In genomic region chr6:88493717-88494116, GRCh38 we compare ENCODE assay signal across 14 cellular contexts.
A peak's percentile ranks its signal among the peaks of the same experiment; 100 is the strongest.
DNase-seq lines count a peak whose midpoint lies in the region; ATAC-seq and TF ChIP-seq lines count a peak whose summit lies in the region.
"Had no signal": no experiment of that assay in that cellular context is flagged by ENCODE, and none has a peak within 500 bp of the region (broad histone marks: within the 10 kb centered on the region; RNA-seq: fewer than 3 reads in every experiment).

No MANE protein-coding gene starts in this region.

- no peaks in the 10 kb centered on the region for H3K4me1 ChIP-seq in prostate gland (replicated peaks)

- ATAC-seq in GM19351 (IDR thresholded peaks at IDR 0.05; ENCODE audit: unreplicated experiment) (peak; percentile 26), HG02678 (IDR thresholded peaks at IDR 0.05; ENCODE audit: unreplicated experiment) (peak; percentile 33), HG03460 (IDR thresholded peaks at IDR 0.05; ENCODE audit: unreplicated experiment) (peak; percentile 43), SK-N-SH treated with all-trans-retinoic acid at 6 μM for 48 hours (no peak)

- no peaks in the 10 kb centered on the region for H3K9me3 ChIP-seq in prostate gland
- H3K9me3 ChIP-seq: testis had no signal

- intact Hi-C loops in prostate gland (cut with DNase I), result loop anchor here (10.0 kb wide), 1 partner anchor 559 kb away; no protein-coding TSS in a partner anchor

- no peaks in the 10 kb centered on the region for H3K27me3 ChIP-seq in prostate gland (replicated peaks; ENCODE audit: insufficient read depth)
- H3K27me3 ChIP-seq: testis had no signal

- no peak for TF ChIP-seq POLR2A in prostate gland (IDR thresholded peaks at IDR 0.05)

- H3K36me3 ChIP-seq in prostate gland, result no peaks in the 10 kb centered on the region

- WGBS in prostate gland, result 94% methylated on average over 2 of the region's 2 CpGs

- no peak overlapping the region for H3K4me3 ChIP-seq in GM12865 (ENCODE audit: low read depth, low read length)
- no peak overlapping the region for H3K4me3 ChIP-seq in prostate gland
- H3K4me3 ChIP-seq: GM23248, testis had no signal

- no peak for TF ChIP-seq CTCF in GM12865 (IDR thresholded peaks at IDR 0.05; ENCODE audit: insufficient read depth, low read depth, low read length, missing control alignments)
- no peak for TF ChIP-seq CTCF in prostate gland (IDR thresholded peaks at IDR 0.05)

- peak; percentile 61 for DNase-seq in GM12865 (ENCODE audit: low read depth)
- no peak for DNase-seq in dedifferentiated amniotic fluid mesenchymal stem cell (ENCODE audit: extremely low spot score)
- DNase-seq in prostate gland (ENCODE audit: low spot score), result no peak
- no peak for DNase-seq in retina
- DNase-seq: activated CD4-positive, alpha-beta T cell treated with anti-CD3 and anti-CD28 coated beads, Interleukin-2, amount 10 ng/mL, durations not matched to agents 7 days and 5 days; activated naive CD4-positive, alpha-beta T cell; GM23248; NCI-H1105; NCI-H82; testis had no signal

- no peak overlapping the region for H3K27ac ChIP-seq in prostate gland
- H3K27ac ChIP-seq: GM23248, testis had no signal

TF ChIP-seq in SK-N-SH treated with all-trans-retinoic acid at 6 μM for 48 hours, 23 proteins besides CTCF, POLR2A, EP300 and RAD21:
- TF ChIP-seq CSDC2 (CRISPR knock-in tag; IDR thresholded peaks at IDR 0.05), result no peak
- no peak for TF ChIP-seq ZFP3 (CRISPR knock-in tag; IDR thresholded peaks at IDR 0.05)
- TF ChIP-seq ZC3H10 (CRISPR knock-in tag; IDR thresholded peaks at IDR 0.05), result no peak
- TF ChIP-seq RARB (CRISPR knock-in tag; IDR thresholded peaks at IDR 0.05), result no peak
- TF ChIP-seq POU6F1 (CRISPR knock-in tag; IDR thresholded peaks at IDR 0.05; ENCODE audit: borderline replicate concordance, low read depth), result no peak
- TF ChIP-seq TOX (CRISPR knock-in tag; IDR thresholded peaks at IDR 0.05; ENCODE audit: borderline replicate concordance), result no peak
- TF ChIP-seq PPARA (CRISPR knock-in tag; IDR thresholded peaks at IDR 0.05; ENCODE audit: borderline replicate concordance), result no peak
- TF ChIP-seq ESRRG (CRISPR knock-in tag; IDR thresholded peaks at IDR 0.05), result no peak
- no peak for TF ChIP-seq SNAI2 (CRISPR knock-in tag; IDR thresholded peaks at IDR 0.05)
- TF ChIP-seq ISL1 (CRISPR knock-in tag; IDR thresholded peaks at IDR 0.05), result no peak
- TF ChIP-seq CSRNP3 (CRISPR knock-in tag; IDR thresholded peaks at IDR 0.05), result no peak
- no peak for TF ChIP-seq TSHZ2 (CRISPR knock-in tag; IDR thresholded peaks at IDR 0.05)
- no peak for TF ChIP-seq ZNF70 (CRISPR knock-in tag; IDR thresholded peaks at IDR 0.05)
- no peak for TF ChIP-seq ZFP30 (CRISPR knock-in tag; IDR thresholded peaks at IDR 0.05)
- no peak for TF ChIP-seq BACH2 (CRISPR knock-in tag; IDR thresholded peaks at IDR 0.05; ENCODE audit: borderline replicate concordance)
- TF ChIP-seq PATZ1 (CRISPR knock-in tag; IDR thresholded peaks at IDR 0.05; ENCODE audit: borderline replicate concordance), result no peak
